ENCODE assay signal across 1 cellular context in the genomic region with DNA sequence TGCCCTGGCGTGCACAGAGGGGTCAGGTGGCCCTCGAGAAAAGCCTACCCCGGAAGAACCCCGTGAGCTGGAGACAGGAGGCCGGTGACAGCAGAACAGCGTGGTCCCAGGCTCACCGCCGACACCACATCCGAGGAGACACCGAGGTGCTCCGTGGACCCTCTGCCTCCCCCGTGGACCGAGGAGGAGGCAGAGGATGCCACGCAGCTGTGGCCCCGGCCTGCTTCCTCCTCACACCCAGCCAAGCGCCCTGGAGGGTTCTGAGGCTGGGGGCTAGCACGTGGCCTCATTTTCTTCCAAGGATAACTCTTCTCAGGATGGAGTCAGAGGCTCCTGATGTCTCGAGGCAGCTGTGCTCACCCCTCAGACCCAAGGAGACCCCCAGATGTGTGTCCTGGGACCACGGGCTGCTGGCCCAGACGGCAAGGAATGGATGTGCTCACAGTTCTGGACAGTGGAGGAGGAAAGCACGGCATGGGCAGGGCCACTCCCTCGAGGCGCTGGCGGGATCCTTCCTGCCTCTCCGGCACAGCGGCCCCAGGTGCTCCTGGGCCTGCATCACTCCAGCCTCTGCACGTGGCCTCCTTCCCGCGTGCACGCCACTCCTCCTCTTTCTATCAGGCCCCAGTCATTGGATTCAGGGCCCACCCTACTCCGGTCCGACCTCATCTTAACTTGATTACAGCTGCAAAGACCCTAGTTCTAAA.
TF ChIP-seq lines count a peak whose summit lies in the region.

No MANE protein-coding gene starts in this region.

TF ChIP-seq in H1, 55 proteins besides CTCF, POLR2A, EP300 and RAD21:
- TF ChIP-seq EZH2 (IDR thresholded peaks at IDR 0.05; ENCODE audit: low read depth, low read length, severe bottlenecking): no peak
- no peak for TF ChIP-seq ZNF274 (IDR thresholded peaks at IDR 0.05; ENCODE audit: borderline replicate concordance, extremely low read depth, low read length)
- no peak for TF ChIP-seq BCL11A (IDR thresholded peaks at IDR 0.05; ENCODE audit: low read depth in 2 of 2, low read length in 2 of 2)
- TF ChIP-seq CHD2 (IDR thresholded peaks at IDR 0.05; ENCODE audit: low read length): no peak
- no peak for TF ChIP-seq TEAD4 (IDR thresholded peaks at IDR 0.05; ENCODE audit: low read depth, low read length)
- no peak for TF ChIP-seq SIN3A (conservative IDR thresholded peaks at IDR 0.05 in 1 of 2, IDR thresholded peaks at IDR 0.05 in 1 of 2; ENCODE audit: low read depth in 1 of 2, low read length in 2 of 2)
- TF ChIP-seq SUZ12 (IDR thresholded peaks at IDR 0.05; ENCODE audit: low read length): no peak
